ENCODE assay signal across 21 cellular contexts in genomic region chr20:44142416-44142815, GRCh38. TPM values are rescaled to one million over a fixed set of nuclear protein-coding genes. Genes with fewer than 3 reads are reported as not detected.
DNase-seq lines count a peak whose midpoint lies in the region; ATAC-seq, FAIRE-seq and TF ChIP-seq lines count a peak whose summit lies in the region.
"Had no signal": no experiment of that assay in that cellular context is flagged by ENCODE, and none has a peak within 500 bp of the region (broad histone marks: within the 10 kb centered on the region; RNA-seq: fewer than 3 reads in every experiment).

No MANE protein-coding gene starts in this region.

- no peak overlapping the region for H3K27ac ChIP-seq in neural progenitor cell
- H3K27ac ChIP-seq in aorta (ENCODE audit: low read depth in 1 of 2, low read length in 2 of 2), result peak overlapping the region; percentile 37 to 85
- H3K27ac ChIP-seq: colonic mucosa had no signal

- DNase-seq in adipocyte (ENCODE audit: low read depth), result peak; percentile 72
- peak; percentile 16 for DNase-seq in fibroblast of the aortic adventitia (ENCODE audit: low read depth)
- no peak for DNase-seq in neural progenitor cell (ENCODE audit: low spot score)
- no peak for DNase-seq in aorta
- DNase-seq in RCC 7860 (ENCODE audit: low spot score), result no peak
- DNase-seq in MCF 10A (ENCODE audit: unreplicated experiment), result no peak
- DNase-seq: activated CD8-positive, alpha-beta memory T cell treated with anti-CD3 and anti-CD28 coated beads, Interleukin-2, amount 10 ng/mL, durations not matched to agents 7 days and 5 days; activated naive CD4-positive, alpha-beta T cell treated with anti-CD3 and anti-CD28 coated beads, Interleukin-2, amount 50 U/mL, for 16 hours; colonic mucosa; GDM1; immature natural killer cell; NCI-H1092; NCI-H226; stimulated activated CD4-positive, alpha-beta T cell treated with anti-CD3 and anti-CD28 coated beads, Interleukin-4, amount 100 ng/mL, for 4 hours; SW 1271 had no signal

- H3K4me3 Mint-ChIP-seq in neural progenitor cell, result no peak overlapping the region
- H3K4me3 Mint-ChIP-seq in MCF 10A (ENCODE audit: unreplicated experiment), result no peak overlapping the region
- H3K4me3 Mint-ChIP-seq: activated CD8-positive, alpha-beta memory T cell treated with anti-CD3 and anti-CD28 coated beads, Interleukin-2, amount 10 ng/mL, durations not matched to agents 7 days and 5 days; immature natural killer cell; stimulated activated memory B cell treated with anti-CD40 and anti-IgM and Interleukin-4, amounts not matched to agents 10 μg/mL and 1 μg/mL and 100 μg/mL, for 72 hours; WTC11 had no signal

- H3K9ac ChIP-seq in adipocyte (ENCODE audit: low read length) (no peak overlapping the region), neural progenitor cell (no peak overlapping the region)

- H4K20me1 ChIP-seq in neural progenitor cell (ENCODE audit: low read depth), result no peaks in the 10 kb centered on the region

- H3K4me1 ChIP-seq in adipocyte (ENCODE audit: control insufficient read depth, insufficient read depth, low read length) (no peaks in the 10 kb centered on the region), neural progenitor cell (peaks cover 4% of the 10 kb centered on the region), aorta (ENCODE audit: control insufficient read depth in 1 of 2, insufficient read depth in 2 of 2, low read length in 2 of 2) (peaks cover 3 to 10% of the 10 kb centered on the region in 2 donors)
- H3K4me1 ChIP-seq: colonic mucosa had no signal

- peaks cover 20% of the 10 kb centered on the region for H3K4me1 Mint-ChIP-seq in neural progenitor cell
- H3K4me1 Mint-ChIP-seq in MCF 10A (ENCODE audit: insufficient read depth, unreplicated experiment), result no peaks in the 10 kb centered on the region
- H3K4me1 Mint-ChIP-seq: activated CD8-positive, alpha-beta memory T cell treated with anti-CD3 and anti-CD28 coated beads, Interleukin-2, amount 10 ng/mL, durations not matched to agents 7 days and 5 days; immature natural killer cell; stimulated activated memory B cell treated with anti-CD40 and anti-IgM and Interleukin-4, amounts not matched to agents 10 μg/mL and 1 μg/mL and 100 μg/mL, for 72 hours had no signal

- H3K36me3 Mint-ChIP-seq in neural progenitor cell (no peaks in the 10 kb centered on the region), MCF 10A (ENCODE audit: insufficient read depth, unreplicated experiment) (peaks cover 34% of the 10 kb centered on the region)
- H3K36me3 Mint-ChIP-seq: activated CD8-positive, alpha-beta memory T cell treated with anti-CD3 and anti-CD28 coated beads, Interleukin-2, amount 10 ng/mL, durations not matched to agents 7 days and 5 days; immature natural killer cell; stimulated activated memory B cell treated with anti-CD40 and anti-IgM and Interleukin-4, amounts not matched to agents 10 μg/mL and 1 μg/mL and 100 μg/mL, for 72 hours; WTC11 had no signal

- no peaks in the 10 kb centered on the region for H3K36me3 ChIP-seq in adipocyte (ENCODE audit: control insufficient read depth, insufficient read depth, low read length, severe bottlenecking)
- no peaks in the 10 kb centered on the region for H3K36me3 ChIP-seq in neural progenitor cell
- H3K36me3 ChIP-seq in aorta (ENCODE audit: control insufficient read depth in 1 of 2, insufficient read depth in 2 of 2, low read length in 1 of 2), result no peaks in the 10 kb centered on the region
- H3K36me3 ChIP-seq: colonic mucosa had no signal

- 7 to 13% methylated on average over 8 of the region's 8 CpGs for WGBS in aorta, 2 donors

- TF ChIP-seq CTCF in fibroblast of the aortic adventitia (IDR thresholded peaks at IDR 0.05; ENCODE audit: insufficient read depth, low read length), result no peak
- no peak for TF ChIP-seq CTCF in neural progenitor cell (IDR thresholded peaks at IDR 0.05)
- TF ChIP-seq CTCF in MCF 10A (IDR thresholded peaks at IDR 0.05; ENCODE audit: unreplicated experiment), result no peak

- no peaks in the 10 kb centered on the region for H3K79me2 ChIP-seq in neural progenitor cell (ENCODE audit: low read depth)

- H3K9me3 ChIP-seq in adipocyte (ENCODE audit: control insufficient read depth, low read length), result no peaks in the 10 kb centered on the region
- H3K9me3 ChIP-seq in neural progenitor cell (ENCODE audit: low read depth), result no peaks in the 10 kb centered on the region
- no peaks in the 10 kb centered on the region for H3K9me3 ChIP-seq in aorta (ENCODE audit: control insufficient read depth, low read length)
- H3K9me3 ChIP-seq: colonic mucosa had no signal

- peaks cover 53% of the 10 kb centered on the region for H3K27me3 ChIP-seq in adipocyte (replicated peaks; ENCODE audit: control insufficient read depth, insufficient read depth, low read length)
- no peaks in the 10 kb centered on the region for H3K27me3 ChIP-seq in neural progenitor cell
- H3K27me3 ChIP-seq in aorta (ENCODE audit: control insufficient read depth in 1 of 2, insufficient read depth in 2 of 2, low read length in 1 of 2), result no peaks in the 10 kb centered on the region
- H3K27me3 ChIP-seq: colonic mucosa had no signal

- POLR2A ChIA-PET in MCF 10A (lab: Yijun Ruan, JAX), result interaction anchor here (1.3 kb wide), 1 partner anchor 26 kb away, joined by 3 read pairs; no protein-coding TSS in a partner anchor

- CTCF ChIA-PET in MCF 10A (lab: Yijun Ruan, JAX), result interaction anchor here (0.6 to 3.7 kb wide), 6 partner anchors 26 to 185 kb away, joined by 3 to 20 read pairs (median 4); no protein-coding TSS in a partner anchor

- peak overlapping the region; percentile 34 for H2AFZ ChIP-seq in neural progenitor cell (replicated peaks)

- no TSS peak for BruUV-seq in MCF 10A (replicated peaks; lab: Mats Ljungman, UMichigan)

- intact Hi-C loops in aorta (cut with DNase I), result no loop called here
- intact Hi-C loops in MCF 10A (cut with micrococcal nuclease), result no loop called here

- H3K4me3 ChIP-seq in adipocyte (ENCODE audit: low read length), result no peak overlapping the region
- no peak overlapping the region for H3K4me3 ChIP-seq in fibroblast of the aortic adventitia (ENCODE audit: low read depth, low read length)
- no peak overlapping the region for H3K4me3 ChIP-seq in neural progenitor cell
- no peak overlapping the region for H3K4me3 ChIP-seq in aorta (ENCODE audit: low read length in 2 of 2)
- H3K4me3 ChIP-seq: colonic mucosa had no signal

- peaks cover 6% of the 10 kb centered on the region for H3K27me3 Mint-ChIP-seq in neural progenitor cell (ENCODE audit: insufficient read depth, low read depth)
- H3K27me3 Mint-ChIP-seq in MCF 10A (ENCODE audit: insufficient read depth, unreplicated experiment), result no peaks in the 10 kb centered on the region

- peaks cover 3% of the 10 kb centered on the region for H3F3A ChIP-seq in neural progenitor cell (ENCODE audit: low read depth)

- FAIRE-seq in RCC 7860 (lab: Jason Lieb, UNC), result no peak
- FAIRE-seq: GM19239 had no signal

- H3K27ac Mint-ChIP-seq in neural progenitor cell, result peak overlapping the region; percentile 93
- no peak overlapping the region for H3K27ac Mint-ChIP-seq in MCF 10A (ENCODE audit: low read depth, unreplicated experiment)
- H3K27ac Mint-ChIP-seq: activated CD8-positive, alpha-beta memory T cell treated with anti-CD3 and anti-CD28 coated beads, Interleukin-2, amount 10 ng/mL, durations not matched to agents 7 days and 5 days; immature natural killer cell; stimulated activated memory B cell treated with anti-CD40 and anti-IgM and Interleukin-4, amounts not matched to agents 10 μg/mL and 1 μg/mL and 100 μg/mL, for 72 hours; WTC11 had no signal

- no peaks in the 10 kb centered on the region for H3K9me3 Mint-ChIP-seq in neural progenitor cell
- no peaks in the 10 kb centered on the region for H3K9me3 Mint-ChIP-seq in MCF 10A (ENCODE audit: unreplicated experiment)
- H3K9me3 Mint-ChIP-seq: immature natural killer cell; stimulated activated memory B cell treated with anti-CD40 and anti-IgM and Interleukin-4, amounts not matched to agents 10 μg/mL and 1 μg/mL and 100 μg/mL, for 72 hours; WTC11 had no signal

- H3K4me2 ChIP-seq in neural progenitor cell, result no peak overlapping the region

- ATAC-seq in aorta (ENCODE audit: low FRiP score) (no peak), HG03354 (IDR thresholded peaks at IDR 0.05; ENCODE audit: poor library complexity, severe bottlenecking, unreplicated experiment) (no peak)
- ATAC-seq: activated CD8-positive, alpha-beta memory T cell treated with anti-CD3 and anti-CD28 coated beads, Interleukin-2, amount 10 ng/mL, durations not matched to agents 7 days and 5 days; stimulated activated memory B cell treated with anti-CD40 and anti-IgM and Interleukin-4, amounts not matched to agents 10 μg/mL and 1 μg/mL and 100 μg/mL, for 72 hours; WTC11 had no signal

RNA-seq across cellular contexts. Expression of gene JPH2, which starts 44.6 kb away (rescaled TPM):
- total RNA-seq in fibroblast of the aortic adventitia (ENCODE audit: low replicate concordance) (under 0.01 and 0.82 TPM in 2 replicates), neural progenitor cell (ENCODE audit: low replicate concordance) (not detected in 2 replicates), aorta (100 to 1,000 TPM in 1 of 2 donors, 10 to 100 TPM in 1; 63.3 to 140 TPM), MCF 10A (2022) (11.1 and 14.7 TPM in 2 replicates)
- 10 to 100 TPM; 12.8 to 19.4 TPM for polyA plus RNA-seq in aorta
- total RNA-seq: activated CD8-positive, alpha-beta memory T cell treated with anti-CD3 and anti-CD28 coated beads, Interleukin-2, amount 10 ng/mL, durations not matched to agents 7 days and 5 days; mononuclear cell; OCI-LY7 had no signal
- polyA plus RNA-seq: immature natural killer cell had no signal

Comparison
In these comparisons a context has a peak if more than half of its experiments do, and no peak if none do; other contexts are left out.
1. DNase-seq: peak in adipocyte (single experiment) and fibroblast of the aortic adventitia (single experiment); none in neural progenitor cell (single experiment), aorta (0 of 2), RCC 7860 (single experiment) and MCF 10A (single experiment).